12 cellular contexts compared by ENCODE assay signal in genomic region chr12:26817183-26817591, GRCh38. TPM values are rescaled to one million over a fixed set of nuclear protein-coding genes. Genes with fewer than 3 reads are reported as not detected.
DNase-seq lines count a peak whose midpoint lies in the region; ATAC-seq and TF ChIP-seq lines count a peak whose summit lies in the region.
"Had no signal": no experiment of that assay in that cellular context is flagged by ENCODE, and none has a peak within 500 bp of the region (broad histone marks: within the 10 kb centered on the region; RNA-seq: fewer than 3 reads in every experiment).

No MANE protein-coding gene starts in this region.

- no peak overlapping the region for H3K4me3 ChIP-seq in fibroblast of lung (replicated peaks in 1 of 4; ENCODE audit: control extremely low read depth in 1 of 4, insufficient read depth in 1 of 4, low read depth in 3 of 4, low read length in 4 of 4)

- peak overlapping the region; percentile 40 for H3K4me2 ChIP-seq in fibroblast of lung (ENCODE audit: extremely low read depth, insufficient read depth, low read length)

- H3K27ac ChIP-seq in fibroblast of lung (ENCODE audit: insufficient read depth, low read length) (no peak overlapping the region), RWPE1 (no peak overlapping the region)
- H3K27ac ChIP-seq: HL-60 had no signal

- H3K4me1 ChIP-seq in fibroblast of lung (ENCODE audit: control insufficient read depth, extremely low read depth, insufficient read depth, low read length): peaks cover 5% of the 10 kb centered on the region

- ATAC-seq in GM18499 (IDR thresholded peaks at IDR 0.05; ENCODE audit: insufficient read depth, unreplicated experiment): peak; percentile 69
- peak; percentile 90 for ATAC-seq in GM21390 (IDR thresholded peaks at IDR 0.05; ENCODE audit: unreplicated experiment)
- ATAC-seq in HG03159 (IDR thresholded peaks at IDR 0.05; ENCODE audit: unreplicated experiment): peak; percentile 82

- CTCF ChIA-PET in RWPE1 (lab: Yijun Ruan, JAX): no interaction called here

- no peaks in the 10 kb centered on the region for H3K36me3 ChIP-seq in fibroblast of lung (ENCODE audit: control insufficient read depth, insufficient read depth, low read length)

- POLR2A ChIA-PET in RWPE1 (lab: Yijun Ruan, JAX; ENCODE audit: low non-redundant PET): no interaction called here

- peak overlapping the region; percentile 24 for H2AFZ ChIP-seq in fibroblast of lung (ENCODE audit: low read length)

- no peak for TF ChIP-seq CTCF in fibroblast of lung (conservative IDR thresholded peaks at IDR 0.05 in 1 of 2, IDR thresholded peaks at IDR 0.05 in 1 of 2; ENCODE audit: low read depth in 1 of 2, low read length in 2 of 2)
- TF ChIP-seq CTCF in RWPE1 (conservative IDR thresholded peaks at IDR 0.05; ENCODE audit: low read depth): no peak

- H3K79me2 ChIP-seq in fibroblast of lung (ENCODE audit: control insufficient read depth, insufficient read depth, low read length): no peaks in the 10 kb centered on the region

- H4K20me1 ChIP-seq in fibroblast of lung (ENCODE audit: control insufficient read depth, extremely low read depth, insufficient read depth, low read length): no peaks in the 10 kb centered on the region

- no peak overlapping the region for H3K9ac ChIP-seq in fibroblast of lung (ENCODE audit: insufficient read depth, low read length)

- no peaks in the 10 kb centered on the region for H3K27me3 ChIP-seq in fibroblast of lung (ENCODE audit: control insufficient read depth, insufficient read depth, low read length)

- DNase-seq in fibroblast of lung (ENCODE audit: low read depth in 2 of 2) (no peak), RWPE1 (ENCODE audit: low spot score) (no peak), H4 (ENCODE audit: low spot score) (no peak), NCI-H1092 (lab: John Stamatoyannopoulos, UW) (no peak), iPS-NIHi11 (ENCODE audit: low spot score) (no peak)
- DNase-seq: DND-41; NCI-H2107; stimulated activated CD4-positive, alpha-beta T cell treated with anti-CD3 and anti-CD28 coated beads, Interleukin-4, amount 100 ng/mL, for 24 hours had no signal

- H3K9me3 ChIP-seq in fibroblast of lung (ENCODE audit: control insufficient read depth, insufficient read depth, low read depth, low read length): no peaks in the 10 kb centered on the region

RNA-seq across cellular contexts. Expression of gene ITPR2, which starts 15.8 kb away (rescaled TPM):
- 13.6 and 24.6 TPM in 2 replicates for total RNA-seq in fibroblast of lung
- polyA plus RNA-seq in fibroblast of lung: 3.6 and 5.1 TPM in 2 replicates
- 2.9 and 3.4 TPM in 2 replicates for polyA plus RNA-seq in fibroblast of lung (2012)
- 5.1 and 5.7 TPM in 2 replicates for polyA minus RNA-seq in fibroblast of lung (ENCODE audit: low replicate concordance)
- total RNA-seq in H4 (2014; rRNA removed; shearing (Covaris generic)): 6.0 and 9.3 TPM in 2 replicates
